ENCODE assay signal across 8 cellular contexts in the genomic region with DNA sequence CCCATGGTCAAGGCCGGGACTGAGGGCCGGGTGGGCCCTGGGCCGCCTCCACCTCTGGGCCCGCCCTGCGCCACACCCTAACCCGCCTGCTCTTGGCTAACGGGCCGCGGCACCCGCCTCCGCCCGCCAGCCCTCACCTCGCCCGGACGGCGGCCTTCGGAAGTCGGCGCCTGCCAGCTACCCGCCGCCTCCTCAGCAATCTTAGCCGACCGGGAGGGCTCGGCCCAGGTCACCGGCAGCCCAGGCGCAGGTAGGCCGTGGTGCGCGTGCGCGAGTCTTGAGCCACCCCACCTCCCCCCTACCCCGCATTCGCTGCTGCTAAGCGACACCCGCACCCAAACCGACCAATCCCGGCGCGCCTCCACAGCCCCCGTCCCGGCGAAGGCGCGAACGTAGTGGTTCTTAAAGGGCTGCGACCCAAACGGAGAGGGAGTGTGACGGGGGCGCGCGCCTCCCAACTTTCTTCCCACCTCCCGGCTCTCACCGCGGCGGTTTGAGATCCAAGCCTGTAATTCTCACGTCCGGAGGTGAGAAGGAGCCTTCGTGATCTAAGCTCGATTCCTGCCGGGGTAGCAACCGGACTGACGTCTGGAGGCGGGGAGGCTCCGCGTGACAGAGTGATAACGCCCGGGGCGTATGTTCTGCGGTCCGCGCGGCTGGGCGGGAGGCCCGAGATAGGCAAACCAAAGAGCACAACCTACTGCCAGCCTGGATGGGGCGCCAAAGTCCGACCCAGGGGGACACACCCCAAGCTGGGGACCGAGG. TPM values are rescaled to one million over a fixed set of nuclear protein-coding genes. Genes with fewer than 3 reads are reported as not detected.
DNase-seq lines count a peak whose midpoint lies in the region; ATAC-seq and TF ChIP-seq lines count a peak whose summit lies in the region.

A gene with protein sequence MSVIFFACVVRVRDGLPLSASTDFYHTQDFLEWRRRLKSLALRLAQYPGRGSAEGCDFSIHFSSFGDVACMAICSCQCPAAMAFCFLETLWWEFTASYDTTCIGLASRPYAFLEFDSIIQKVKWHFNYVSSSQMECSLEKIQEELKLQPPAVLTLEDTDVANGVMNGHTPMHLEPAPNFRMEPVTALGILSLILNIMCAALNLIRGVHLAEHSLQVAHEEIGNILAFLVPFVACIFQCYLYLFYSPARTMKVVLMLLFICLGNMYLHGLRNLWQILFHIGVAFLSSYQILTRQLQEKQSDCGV (minus strand): TSS at position 259 of the 765 bp plus-strand sequence. CDS start 12,921 bp downstream, outside the sequence.

- no peak for TF ChIP-seq CTCF in fibroblast of mammary gland (conservative IDR thresholded peaks at IDR 0.05; ENCODE audit: control insufficient read depth, insufficient read depth, low read depth, low read length)

- H4K20me1 ChIP-seq in Karpas-422 (ENCODE audit: insufficient read depth, low read depth, low read length) = no peaks in the 10 kb centered on the region

- peak within 1 kb of the TSS; percentile 97 for H3K4me3 ChIP-seq in Karpas-422 (ENCODE audit: low read length)
- peak within 1 kb of the TSS; percentile 71 for H3K4me3 ChIP-seq in fibroblast of mammary gland (ENCODE audit: control insufficient read depth, low read depth, low read length)

- peak within 1 kb of the TSS; percentile 72; the same call in 1 of the 2 replicates for H2AFZ ChIP-seq in Karpas-422 (ENCODE audit: low read length)

- H3K4me3 Mint-ChIP-seq in activated T-helper 17 cell treated with anti-CD3 and anti-CD28 coated beads, Interleukin-2, amount 50 U/mL, for 72 hours = peak within 1 kb of the TSS; percentile 93
- peak within 1 kb of the TSS; percentile 92 for H3K4me3 Mint-ChIP-seq in natural killer cell treated with Interleukin-12 subunit alpha and Interleukin-12 subunit beta and Interleukin-15 and Interleukin-18, amount 100 ng/mL, for 72 hours

- peak within 1 kb of the TSS; percentile 62 for H3K27ac ChIP-seq in Karpas-422 (ENCODE audit: low read length)

- H3K4me1 Mint-ChIP-seq in activated T-helper 17 cell treated with anti-CD3 and anti-CD28 coated beads, Interleukin-2, amount 50 U/mL, for 72 hours = peaks cover 49% of the 10 kb centered on the region
- H3K4me1 Mint-ChIP-seq in natural killer cell treated with Interleukin-12 subunit alpha and Interleukin-12 subunit beta and Interleukin-15 and Interleukin-18, amount 100 ng/mL, for 72 hours (ENCODE audit: low read depth in 2 of 2) = peaks cover 24 to 33% of the 10 kb centered on the region in 2 donors

- H3K9me3 Mint-ChIP-seq in activated T-helper 17 cell treated with anti-CD3 and anti-CD28 coated beads, Interleukin-2, amount 50 U/mL, for 72 hours = no peaks in the 10 kb centered on the region
- H3K9me3 Mint-ChIP-seq in natural killer cell treated with Interleukin-12 subunit alpha and Interleukin-12 subunit beta and Interleukin-15 and Interleukin-18, amount 100 ng/mL, for 72 hours = no peaks in the 10 kb centered on the region

- H3K27ac Mint-ChIP-seq in activated T-helper 17 cell treated with anti-CD3 and anti-CD28 coated beads, Interleukin-2, amount 50 U/mL, for 72 hours = peak within 1 kb of the TSS; percentile 93
- peak within 1 kb of the TSS; percentile 86 to 93 for H3K27ac Mint-ChIP-seq in natural killer cell treated with Interleukin-12 subunit alpha and Interleukin-12 subunit beta and Interleukin-15 and Interleukin-18, amount 100 ng/mL, for 72 hours

- peaks cover 28% of the 10 kb centered on the region for H3K4me1 ChIP-seq in Karpas-422 (ENCODE audit: low read length)

- ATAC-seq in GM21825 (IDR thresholded peaks at IDR 0.05; ENCODE audit: unreplicated experiment) = peak; percentile 89
- peak; percentile 91 for ATAC-seq in activated T-helper 17 cell treated with anti-CD3 and anti-CD28 coated beads, Interleukin-2, amount 50 U/mL, for 72 hours (replicated peaks)
- ATAC-seq in natural killer cell treated with Interleukin-12 subunit alpha and Interleukin-12 subunit beta and Interleukin-15 and Interleukin-18, amount 100 ng/mL, for 72 hours = peak; percentile 95 to 97
- ATAC-seq in stimulated activated naive CD8-positive, alpha-beta T cell treated with anti-CD3 and anti-CD28 coated beads, Interleukin-15, Interleukin-2, amounts not matched to agents 100 U/mL and 50 U/mL, for 24 hours = peak; percentile 90

- peaks cover 30% of the 10 kb centered on the region for H3K36me3 Mint-ChIP-seq in activated T-helper 17 cell treated with anti-CD3 and anti-CD28 coated beads, Interleukin-2, amount 50 U/mL, for 72 hours (ENCODE audit: low read depth)
- H3K36me3 Mint-ChIP-seq in natural killer cell treated with Interleukin-12 subunit alpha and Interleukin-12 subunit beta and Interleukin-15 and Interleukin-18, amount 100 ng/mL, for 72 hours = peaks cover 5% of the 10 kb centered on the region

- DNase-seq in Daoy (ENCODE audit: low read depth) (peak; percentile 96), Karpas-422 (peak; percentile 98), RPMI8226 (peak; percentile 97), fibroblast of mammary gland (ENCODE audit: low read depth) (peak; percentile 87)
- DNase-seq in natural killer cell treated with Interleukin-12 subunit alpha and Interleukin-12 subunit beta and Interleukin-15 and Interleukin-18, amount 100 ng/mL, for 72 hours (ENCODE audit: low spot score) = peak; percentile 98
- peak; percentile 97 for DNase-seq in stimulated activated naive CD8-positive, alpha-beta T cell treated with anti-CD3 and anti-CD28 coated beads, Interleukin-15, Interleukin-2, amounts not matched to agents 100 U/mL and 50 U/mL, for 24 hours

- peak within 1 kb of the TSS; percentile 81 for H3K4me2 ChIP-seq in Karpas-422 (ENCODE audit: low read depth, low read length, poor library complexity, severe bottlenecking)

- no peaks in the 10 kb centered on the region for H3K27me3 ChIP-seq in Karpas-422 (ENCODE audit: low read length)

- H3K27me3 Mint-ChIP-seq in activated T-helper 17 cell treated with anti-CD3 and anti-CD28 coated beads, Interleukin-2, amount 50 U/mL, for 72 hours = no peaks in the 10 kb centered on the region
- no peaks in the 10 kb centered on the region for H3K27me3 Mint-ChIP-seq in natural killer cell treated with Interleukin-12 subunit alpha and Interleukin-12 subunit beta and Interleukin-15 and Interleukin-18, amount 100 ng/mL, for 72 hours

- no peaks in the 10 kb centered on the region for H3K9me3 ChIP-seq in Karpas-422 (ENCODE audit: low read length)

- peaks cover 15% of the 10 kb centered on the region for H3K36me3 ChIP-seq in Karpas-422 (ENCODE audit: insufficient read depth, low read length)

- peak within 1 kb of the TSS; percentile 96 for H3K9ac ChIP-seq in Karpas-422 (ENCODE audit: low read length)

- peaks cover 58% of the 10 kb centered on the region for H3K79me2 ChIP-seq in Karpas-422 (ENCODE audit: low read length)

- no peaks in the 10 kb centered on the region for H3K9me2 ChIP-seq in Karpas-422 (replicated peaks; ENCODE audit: insufficient read depth, low read length)

RNA-seq across cellular contexts. Expression of the gene that starts here (rescaled TPM):
- 47.7 and 60.1 TPM in 2 replicates for total RNA-seq in Daoy (2014; rRNA removed; shearing (Covaris generic))
- 36.4 and 49.8 TPM in 2 replicates for total RNA-seq in Karpas-422 (2014; rRNA removed; shearing (Covaris generic); ENCODE audit: low replicate concordance)
- total RNA-seq in activated T-helper 17 cell treated with anti-CD3 and anti-CD28 coated beads, Interleukin-2, amount 50 U/mL, for 72 hours = 10 to 100 TPM; 32.3 to 46.9 TPM
- total RNA-seq in natural killer cell treated with Interleukin-12 subunit alpha and Interleukin-12 subunit beta and Interleukin-15 and Interleukin-18, amount 100 ng/mL, for 72 hours = 10 to 100 TPM; 47.1 to 49.7 TPM

Comparison
In these comparisons a context has a peak if more than half of its experiments do, and no peak if none do; other contexts are left out.
1. Peak in every context shown above with its lines: DNase-seq, ATAC-seq, H3K4me3 ChIP-seq and H3K27ac ChIP-seq.